Comparison of ENCODE assay signal across 29 cellular contexts in the genomic region with DNA sequence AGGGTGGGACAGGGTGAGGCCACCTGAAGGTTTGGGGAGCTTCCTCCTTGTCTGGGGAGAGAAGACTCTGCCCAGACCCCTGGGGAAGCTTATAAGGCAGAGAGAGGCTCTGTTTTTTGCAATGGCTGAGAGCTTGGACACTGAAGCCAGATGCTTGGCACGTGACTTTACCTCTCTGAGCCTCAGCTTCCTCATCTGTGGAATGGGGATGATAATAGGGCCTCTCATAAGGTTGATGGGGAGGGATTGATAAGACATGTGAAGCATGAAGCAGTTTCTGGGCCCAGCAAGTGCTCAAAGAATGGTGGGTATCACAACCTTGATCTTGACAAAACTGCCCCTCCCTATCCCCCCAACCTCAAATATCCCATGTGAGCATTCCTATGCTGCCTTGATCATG.
"Had no signal": no experiment of that assay in that cellular context is flagged by ENCODE, and none has a peak within 500 bp of the region (broad histone marks: within the 10 kb centered on the region; RNA-seq: fewer than 3 reads in every experiment).

No MANE protein-coding gene starts in this region.

- H3K9me3 Mint-ChIP-seq: dendritic cell treated with granulocyte-macrophage colony-stimulating factor and Interleukin-4, amounts not matched to agents 40 ng/mL and 50 ng/mL, for 4 days; effector memory CD8-positive, alpha-beta T cell; endodermal cell had no signal

- DNase-seq: colonic mucosa; cortex of kidney; dermis blood vessel endothelial cell; dorsolateral prefrontal cortex; effector CD4-positive, alpha-beta T cell; effector CD8-positive, alpha-beta T cell; effector memory CD4-positive, alpha-beta T cell; effector memory CD8-positive, alpha-beta T cell; endodermal cell; erythroblast; esophagus squamous epithelium; foreskin fibroblast; foreskin keratinocyte; foreskin melanocyte; gastrocnemius medialis; glutamatergic neuron; head of caudate nucleus; heart left ventricle; heart right ventricle had no signal

- H3K36me3 ChIP-seq: colonic mucosa, esophagus muscularis mucosa, esophagus squamous epithelium, gastrocnemius medialis, gastroesophageal sphincter, heart left ventricle, heart right ventricle had no signal

- H3K27ac Mint-ChIP-seq: dendritic cell treated with granulocyte-macrophage colony-stimulating factor and Interleukin-4, amounts not matched to agents 40 ng/mL and 50 ng/mL, for 4 days; effector memory CD8-positive, alpha-beta T cell; endodermal cell had no signal

- H3K4me1 ChIP-seq: colonic mucosa, esophagus squamous epithelium, foreskin keratinocyte, gastrocnemius medialis, gastroesophageal sphincter, heart left ventricle, heart right ventricle had no signal

- H3K4me3 Mint-ChIP-seq: dendritic cell treated with granulocyte-macrophage colony-stimulating factor and Interleukin-4, amounts not matched to agents 40 ng/mL and 50 ng/mL, for 4 days; effector memory CD8-positive, alpha-beta T cell; endodermal cell had no signal

- FAIRE-seq: colon, endometrium, endothelial cell of umbilical vein, frontal cortex had no signal

- H3K27ac ChIP-seq: colonic mucosa, coronary artery, dorsolateral prefrontal cortex, epithelial cell of prostate, esophagus muscularis mucosa, esophagus squamous epithelium, foreskin keratinocyte, gastrocnemius medialis, gastroesophageal sphincter, heart left ventricle, heart right ventricle had no signal

- H3K4me3 ChIP-seq: colonic mucosa, coronary artery, dorsolateral prefrontal cortex, esophagus muscularis mucosa, esophagus squamous epithelium, gastrocnemius medialis, gastroesophageal sphincter, heart left ventricle, heart right ventricle had no signal

- H3K9me3 ChIP-seq: colonic mucosa, esophagus muscularis mucosa, esophagus squamous epithelium, gastrocnemius medialis, gastroesophageal sphincter, heart left ventricle, heart right ventricle had no signal

- H3K27me3 ChIP-seq: colonic mucosa had no signal

- ATAC-seq: effector memory CD8-positive, alpha-beta T cell; esophagus mucosa; foreskin keratinocyte; gastrocnemius medialis; gastroesophageal sphincter; heart left ventricle; heart right ventricle had no signal
